Comparison of ENCODE assay signal across 21 cellular contexts in genomic region chr1:156276966-156277381, GRCh38. TPM values are rescaled to one million over a fixed set of nuclear protein-coding genes. Genes with fewer than 3 reads are reported as not detected.
DNase-seq lines count a peak whose midpoint lies in the region; ATAC-seq, FAIRE-seq and TF ChIP-seq lines count a peak whose summit lies in the region.
"Had no signal": no experiment of that assay in that cellular context is flagged by ENCODE, and none has a peak within 500 bp of the region (broad histone marks: within the 10 kb centered on the region; RNA-seq: fewer than 3 reads in every experiment).

No MANE protein-coding gene starts in this region.

- no peaks in the 10 kb centered on the region for H3K27me3 ChIP-seq in right lobe of liver
- no peaks in the 10 kb centered on the region for H3K27me3 ChIP-seq in CD8-positive, alpha-beta T cell (ENCODE audit: insufficient read depth, low read length)

- TF ChIP-seq RAD21 in A549 (conservative IDR thresholded peaks at IDR 0.05 in 1 of 2, IDR thresholded peaks at IDR 0.05 in 1 of 2), result no peak

- no peaks in the 10 kb centered on the region for H3K9me3 Mint-ChIP-seq in CD8-positive, alpha-beta T cell
- H3K9me3 Mint-ChIP-seq: activated T-cell treated with anti-CD3 and anti-CD28 coated beads, Interleukin-2, amount 50 U/mL, for 4 hours; naive thymus-derived CD8-positive, alpha-beta T cell had no signal

- no peak for FAIRE-seq in A549 (lab: Jason Lieb, UNC)

- H3K4me2 ChIP-seq in A549, result no peak overlapping the region

- H3K36me3 ChIP-seq in right lobe of liver, result peaks cover 9 to 56% (median 30%) of the 10 kb centered on the region in 4 donors
- H3K36me3 ChIP-seq in CD8-positive, alpha-beta T cell (ENCODE audit: insufficient read depth, low read length), result peaks cover 58% of the 10 kb centered on the region

- H3K27ac ChIP-seq in A549, result no peak overlapping the region
- peak overlapping the region in 1 of 3 donors; percentile 65 for H3K27ac ChIP-seq in right lobe of liver
- H3K27ac ChIP-seq in CD8-positive, alpha-beta T cell (ENCODE audit: low read depth, low read length), result no peak overlapping the region
- H3K27ac ChIP-seq: left ventricle myocardium inferior had no signal

- peaks cover 73% of the 10 kb centered on the region for H3K36me3 Mint-ChIP-seq in CD8-positive, alpha-beta T cell

- no peaks in the 10 kb centered on the region for H3K27me3 Mint-ChIP-seq in CD8-positive, alpha-beta T cell (ENCODE audit: low read depth)
- H3K27me3 Mint-ChIP-seq: naive thymus-derived CD8-positive, alpha-beta T cell had no signal

- CTCF ChIA-PET in A549 (lab: Yijun Ruan, JAX), result interaction anchor here (0.9 to 1.5 kb wide), 5 partner anchors 12 to 147 kb away, joined by 3 to 6 read pairs (median 5); no protein-coding TSS in a partner anchor
- CTCF ChIA-PET in CD8-positive, alpha-beta T cell (lab: Charles Lee), result interaction anchor here (0.8 kb wide), 1 partner anchor 21 kb away, joined by 3 read pairs; no protein-coding TSS in a partner anchor

- no peak for TF ChIP-seq CTCF in A549 (IDR thresholded peaks at IDR 0.05)
- TF ChIP-seq CTCF in right lobe of liver (IDR thresholded peaks at IDR 0.05), result no peak
- TF ChIP-seq CTCF in CD8-positive, alpha-beta T cell (IDR thresholded peaks at IDR 0.05), result no peak

- POLR2A ChIA-PET in A549 (lab: Yijun Ruan, JAX), result no interaction called here
- POLR2A ChIA-PET in CD8-positive, alpha-beta T cell (lab: Charles Lee), result no interaction called here

- H3K4me3 ChIP-seq in A549, result no peak overlapping the region
- peak overlapping the region in 1 of 3 donors; percentile 8 for H3K4me3 ChIP-seq in right lobe of liver
- H3K4me3 ChIP-seq in CD8-positive, alpha-beta T cell (ENCODE audit: low read depth, low read length), result no peak overlapping the region
- H3K4me3 ChIP-seq: left ventricle myocardium inferior had no signal

- H3K4me1 Mint-ChIP-seq in CD8-positive, alpha-beta T cell (ENCODE audit: low read depth), result peaks cover 19% of the 10 kb centered on the region

- H3K9me3 ChIP-seq in A549, result no peaks in the 10 kb centered on the region
- H3K9me3 ChIP-seq in right lobe of liver, result no peaks in the 10 kb centered on the region
- no peaks in the 10 kb centered on the region for H3K9me3 ChIP-seq in CD8-positive, alpha-beta T cell (ENCODE audit: low read length)
- H3K9me3 ChIP-seq: left ventricle myocardium inferior had no signal

- intact Hi-C loops in right lobe of liver (cut with DNase I), result no loop called here
- intact Hi-C loops in CD8-positive, alpha-beta T cell (cut with DNase I, micrococcal nuclease), result no loop called here

- 85% methylated on average over 6 of the region's 6 CpGs for WGBS in A549 (ENCODE audit: missing lambda C conversion rate)
- 29% methylated on average over 6 of the region's 6 CpGs for WGBS in right lobe of liver (ENCODE audit: insufficient coverage, low coverage, low lambda C conversion rate, missing lambda C conversion rate)

- TF ChIP-seq POLR2A in A549 (IDR thresholded peaks at IDR 0.05; ENCODE audit: low read length) (no peak), right lobe of liver (IDR thresholded peaks at IDR 0.05) (no peak)

- ATAC-seq in A549 (no peak), right lobe of liver (peak; percentile 80 to 94 (median 90)), HG03457 (IDR thresholded peaks at IDR 0.05; ENCODE audit: unreplicated experiment) (no peak)
- no peak for ATAC-seq in CD8-positive, alpha-beta T cell
- ATAC-seq: activated T-cell treated with anti-CD3 and anti-CD28 coated beads, Interleukin-2, amount 50 U/mL, for 4 hours; esophagus mucosa; naive thymus-derived CD8-positive, alpha-beta T cell had no signal

- TF ChIP-seq EP300 in A549 (IDR thresholded peaks at IDR 0.05), result no peak

- H3K4me1 ChIP-seq in A549 (peaks cover 11% of the 10 kb centered on the region), right lobe of liver (peaks cover 0 to 46% (median 6%) of the 10 kb centered on the region in 4 donors)
- peaks cover 13% of the 10 kb centered on the region for H3K4me1 ChIP-seq in CD8-positive, alpha-beta T cell (ENCODE audit: insufficient read depth, low read length)

- no peak for DNase-seq in A549 (ENCODE audit: low read depth in 1 of 2, low spot score in 1 of 2)
- peak; percentile 23 to 29 for DNase-seq in Kasumi-1 (lab: John Stamatoyannopoulos, UW)
- peak; percentile 80 for DNase-seq in amniotic epithelial cell (ENCODE audit: low read depth)
- DNase-seq in right lobe of liver, result peak; percentile 40 to 75 (median 73)
- DNase-seq in activated T-cell treated with anti-CD3 and anti-CD28 coated beads for 4 hours, result no peak
- DNase-seq in NCI-H1694 (lab: John Stamatoyannopoulos, UW), result no peak
- DNase-seq in CD8-positive, alpha-beta T cell, result no peak
- DNase-seq: activated CD4-positive, alpha-beta T cell treated with anti-CD3 and anti-CD28 coated beads for 4 hours; activated T-cell treated with anti-CD3 and anti-CD28 coated beads, Interleukin-2, amount 50 U/mL, for 4 hours; amygdala; cortex of kidney; left ventricle myocardium inferior; NCI-H1436; NCI-H510A; retina; stimulated activated CD4-positive, alpha-beta T cell treated with anti-CD3 and anti-CD28 coated beads, Interleukin-4, amount 100 ng/mL, for 1 hour had no signal

- H3K4me3 Mint-ChIP-seq in CD8-positive, alpha-beta T cell, result no peak overlapping the region
- H3K4me3 Mint-ChIP-seq: activated T-cell treated with anti-CD3 and anti-CD28 coated beads, Interleukin-2, amount 50 U/mL, for 4 hours had no signal

- no peak overlapping the region for H3K27ac Mint-ChIP-seq in CD8-positive, alpha-beta T cell

TF ChIP-seq in A549, 52 proteins besides CTCF, POLR2A, EP300 and RAD21:
- peak; percentile 73 to 87; a peak in 3 of 4 replicates for TF ChIP-seq CEBPB (IDR thresholded peaks at IDR 0.05)
- no peak for TF ChIP-seq TP53 (CRISPR knock-in tag; IDR thresholded peaks at IDR 0.05)
- no peak for TF ChIP-seq HEYL (CRISPR knock-in tag; IDR thresholded peaks at IDR 0.05)
- no peak for TF ChIP-seq PHF8 (IDR thresholded peaks at IDR 0.05; ENCODE audit: borderline replicate concordance, low read depth)
- no peak for TF ChIP-seq MYC (IDR thresholded peaks at IDR 0.05; ENCODE audit: borderline replicate concordance, low read length)
- no peak for TF ChIP-seq PBX3 (IDR thresholded peaks at IDR 0.05)
- TF ChIP-seq RNF2 (IDR thresholded peaks at IDR 0.05; ENCODE audit: borderline replicate concordance, low read depth), result no peak

RNA-seq across cellular contexts. Expression of gene SMG5, which starts 5.7 kb away (rescaled TPM):
- 25.6 and 38.0 TPM in 2 replicates for polyA plus RNA-seq in A549 (2011; rRNA removed)
- 23.1 and 30.8 TPM in 2 replicates for polyA plus RNA-seq in A549 (2012; cell fraction: cytosol; rRNA removed)
- 104 and 114 TPM in 2 replicates for polyA plus RNA-seq in A549 (2012; cell fraction: nucleus; rRNA removed)
- polyA plus RNA-seq in A549 (2017; fragmentation: RNase III; extraction: RNeasy Plus Mini Kit Qiagen cat#74134 plus additional on column Dnase treatment), result 46.4 to 51.5 TPM (median 48.7 TPM) in 3 replicates
- polyA minus RNA-seq in A549 (2011; rRNA and poly(A)+ RNA removed), result 28.4 and 34.6 TPM in 2 replicates
- 10 to 100 TPM; 28.1 to 58.8 (median 48.2) TPM for total RNA-seq in right lobe of liver
- total RNA-seq in CD8-positive, alpha-beta T cell, result 10 to 100 TPM; 68.9 to 70.2 TPM

RNA-seq across cellular contexts. Expression of gene TMEM79, which starts 7.2 kb away (rescaled TPM):
- polyA plus RNA-seq in A549 (2011; rRNA removed), result 7.2 and 7.5 TPM in 2 replicates
- polyA plus RNA-seq in A549 (2012; cell fraction: cytosol; rRNA removed), result 12.3 and 13.1 TPM in 2 replicates
- polyA plus RNA-seq in A549 (2012; cell fraction: nucleus; rRNA removed), result 23.9 and 26.7 TPM in 2 replicates
- 5.7 to 6.3 TPM (median 6.3 TPM) in 3 replicates for polyA plus RNA-seq in A549 (2017; fragmentation: RNase III; extraction: RNeasy Plus Mini Kit Qiagen cat#74134 plus additional on column Dnase treatment)
- polyA minus RNA-seq in A549 (2011; rRNA and poly(A)+ RNA removed), result 6.4 TPM in 2 replicates
- total RNA-seq in right lobe of liver, result 1 to 10 TPM in 4 of 6 experiments, under 1 TPM in 2; 0.55 to 2.1 (median 1.5) TPM
- total RNA-seq in CD8-positive, alpha-beta T cell, result 1 to 10 TPM; 1.1 to 1.5 TPM

RNA-seq across cellular contexts. Expression of gene GLMP, which starts 18.5 kb away (rescaled TPM):
- 12.4 and 16.9 TPM in 2 replicates for polyA plus RNA-seq in A549 (2011; rRNA removed)
- 17.2 and 23.4 TPM in 2 replicates for polyA plus RNA-seq in A549 (2012; cell fraction: cytosol; rRNA removed)
- 24.1 and 24.6 TPM in 2 replicates for polyA plus RNA-seq in A549 (2012; cell fraction: nucleus; rRNA removed)
- polyA plus RNA-seq in A549 (2017; fragmentation: RNase III; extraction: RNeasy Plus Mini Kit Qiagen cat#74134 plus additional on column Dnase treatment), result 23.0 to 32.5 TPM (median 29.0 TPM) in 3 replicates
- 11.4 and 11.5 TPM in 2 replicates for polyA minus RNA-seq in A549 (2011; rRNA and poly(A)+ RNA removed)
- 10 to 100 TPM; 34.7 to 72.0 (median 55.7) TPM for total RNA-seq in right lobe of liver
- total RNA-seq in CD8-positive, alpha-beta T cell, result 10 to 100 TPM; 10.8 to 10.9 TPM

RNA-seq across cellular contexts. Expression of gene VHLL, which starts 22.1 kb away (rescaled TPM):
- polyA plus RNA-seq in A549 (2011; rRNA removed) (not detected in 2 replicates), A549 (2017; fragmentation: RNase III; extraction: RNeasy Plus Mini Kit Qiagen cat#74134 plus additional on column Dnase treatment) (not detected in 3 replicates)
- polyA plus RNA-seq in A549 (2012; cell fraction: cytosol; rRNA removed), result not detected in 2 replicates
- 0.24 and 0.26 TPM in 2 replicates for polyA plus RNA-seq in A549 (2012; cell fraction: nucleus; rRNA removed)
- polyA minus RNA-seq in A549 (2011; rRNA and poly(A)+ RNA removed), result 0.58 TPM in 1 of 2 replicates, not detected in the other
- not detected for total RNA-seq in right lobe of liver
- total RNA-seq in CD8-positive, alpha-beta T cell, result not detected
- total RNA-seq: esophagus mucosa, HT1080, left ventricle myocardium inferior, ureter had no signal
- polyA plus RNA-seq: naive thymus-derived CD8-positive, alpha-beta T cell had no signal

RNA-seq across cellular contexts. Expression of gene PAQR6, which starts 29.1 kb away (rescaled TPM):
- polyA plus RNA-seq in A549 (2011; rRNA removed) (2.4 and 2.8 TPM in 2 replicates), A549 (2017; fragmentation: RNase III; extraction: RNeasy Plus Mini Kit Qiagen cat#74134 plus additional on column Dnase treatment) (5.6 to 10.6 TPM (median 8.6 TPM) in 3 replicates)
- 2.1 and 3.1 TPM in 2 replicates for polyA plus RNA-seq in A549 (2012; cell fraction: cytosol; rRNA removed)
- polyA plus RNA-seq in A549 (2012; cell fraction: nucleus; rRNA removed), result 42.4 and 46.8 TPM in 2 replicates
- polyA minus RNA-seq in A549 (2011; rRNA and poly(A)+ RNA removed), result 0.29 and 1.1 TPM in 2 replicates
- 1 to 10 TPM in 3 of 6 experiments, under 1 TPM in 3; 0.43 to 4.0 (median 1.1) TPM for total RNA-seq in right lobe of liver
- total RNA-seq in CD8-positive, alpha-beta T cell, result 1 to 10 TPM; 2.1 to 2.8 TPM

Comparison
In these comparisons a context has a peak if more than half of its experiments do, and no peak if none do; other contexts are left out.
1. ATAC-seq: peak in right lobe of liver (4 of 4); none in A549 (0 of 2), HG03457 (single experiment) and CD8-positive, alpha-beta T cell (single experiment).
2. DNase-seq: peak in Kasumi-1 (2 of 2), amniotic epithelial cell (single experiment) and right lobe of liver (3 of 3); none in A549 (0 of 2), activated T-cell treated with anti-CD3 and anti-CD28 coated beads for 4 hours (single experiment), NCI-H1694 (single experiment) and CD8-positive, alpha-beta T cell (0 of 7).